8 cellular contexts compared by ENCODE assay signal in the genomic region with DNA sequence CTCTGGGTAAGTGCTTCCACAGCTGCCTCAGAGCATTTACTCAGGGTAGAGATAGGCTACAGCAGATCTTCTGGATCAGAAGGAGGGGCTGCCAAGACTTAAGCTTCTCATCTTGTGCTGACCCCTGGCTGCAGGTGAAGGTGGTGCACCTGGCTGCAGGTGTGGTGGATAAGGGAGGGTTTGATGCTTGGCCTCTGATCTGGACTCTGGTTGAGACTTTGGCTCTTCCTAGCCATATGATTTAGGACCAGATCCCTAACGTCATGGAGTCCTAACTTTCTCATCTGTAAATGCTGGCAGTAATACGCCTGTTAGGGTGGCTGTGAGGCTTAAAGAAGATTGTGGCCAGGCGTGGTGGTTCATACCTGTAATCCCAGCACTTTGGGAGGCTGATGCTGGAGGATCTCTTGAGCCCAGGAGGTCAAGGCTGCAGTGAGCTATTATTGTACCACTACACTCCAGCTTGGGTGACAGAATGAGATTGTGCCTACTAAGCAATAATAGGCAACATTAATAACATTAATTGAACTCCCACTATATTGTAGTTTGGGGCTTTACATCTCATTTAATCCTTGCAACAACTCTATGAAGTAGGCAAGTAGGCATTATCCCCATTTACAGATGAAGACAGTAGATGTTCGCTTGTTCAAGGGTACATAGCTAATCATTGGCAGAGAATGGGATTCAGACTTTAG. TPM values are rescaled to one million over a fixed set of nuclear protein-coding genes. Genes with fewer than 3 reads are reported as not detected.
DNase-seq lines count a peak whose midpoint lies in the region; ATAC-seq and TF ChIP-seq lines count a peak whose summit lies in the region.

No MANE protein-coding gene starts in this region.

- H3K4me1 ChIP-seq in body of pancreas (peaks cover 42% of the 10 kb centered on the region), mucosa of descending colon (ENCODE audit: low read depth) (peaks cover 38% of the 10 kb centered on the region)

- H3K36me3 ChIP-seq in body of pancreas (replicated peaks in 1 of 2; ENCODE audit: insufficient read depth in 1 of 2, low read depth in 2 of 2), result no peaks in the 10 kb centered on the region
- H3K36me3 ChIP-seq in mucosa of descending colon (ENCODE audit: low read depth), result no peaks in the 10 kb centered on the region

- H3K9me3 ChIP-seq in body of pancreas, result no peaks in the 10 kb centered on the region
- H3K9me3 ChIP-seq in mucosa of descending colon, result no peaks in the 10 kb centered on the region

- H3K27ac ChIP-seq in body of pancreas, result peak overlapping the region in 1 of 4 donors; percentile 77

- CTCF ChIA-PET in GM10248 (lab: Yijun Ruan, JAX), result interaction anchor here (1.5 to 36.1 kb wide), 3 partner anchors 7 to 24 kb away, joined by 4 to 962 read pairs (median 962); a partner anchor contains a TSS

- ATAC-seq in HG02610 (IDR thresholded peaks at IDR 0.05; ENCODE audit: unreplicated experiment) (peak; percentile 39), body of pancreas (no peak), mucosa of descending colon (peak; percentile 61)

- DNase-seq in GM10248 (ENCODE audit: extremely low spot score) (peak; percentile 48), body of pancreas (peak in 3 of 4 donors; percentile 40 to 60 (median 53)), mucosa of descending colon (peak in 2 of 3 donors; percentile 84 to 86), NCI-H1930 (lab: John Stamatoyannopoulos, UW) (no peak), NCI-H1436 treated with DMSO at 0.1 percent for 48 hours (lab: John Stamatoyannopoulos, UW) (no peak), GM19238 (ENCODE audit: insufficient read length, low spot score) (no peak), NCI-H1105 (lab: John Stamatoyannopoulos, UW) (no peak)

- H3K27me3 ChIP-seq in body of pancreas, result no peaks in the 10 kb centered on the region

- POLR2A ChIA-PET in GM10248 (lab: Yijun Ruan, JAX), result no interaction called here

- no peak overlapping the region for H3K4me3 ChIP-seq in body of pancreas
- H3K4me3 ChIP-seq in mucosa of descending colon, result no peak overlapping the region

- TF ChIP-seq POLR2A in body of pancreas (IDR thresholded peaks at IDR 0.05), result no peak

- TF ChIP-seq CTCF in GM10248 (IDR thresholded peaks at IDR 0.05; ENCODE audit: control extremely low read depth, extremely low read depth, low read depth, missing control alignments) (peak; percentile 44), body of pancreas (IDR thresholded peaks at IDR 0.05) (peak in 6 of 7 experiments; percentile 9 to 56 (median 34)), mucosa of descending colon (IDR thresholded peaks at IDR 0.05) (peak; percentile 74)

- intact Hi-C loops in body of pancreas (cut with DNase I), result loop anchor here (10.0 kb wide), 1 partner anchor 102 kb away; no protein-coding TSS in a partner anchor
- intact Hi-C loops in mucosa of descending colon (cut with DNase I, micrococcal nuclease), result no loop called here

- WGBS in body of pancreas, 2 donors, result 73 to 81% methylated on average over 4 of the region's 4 CpGs

RNA-seq across cellular contexts. Expression of a gene that starts 10.7 kb away (rescaled TPM):
- total RNA-seq in body of pancreas (10 to 100 TPM in 1 of 2 donors, 1 to 10 TPM in 1; 9.6 to 10.4 TPM), mucosa of descending colon (10 to 100 TPM; 37.4 to 95.7 (median 53.8) TPM)

RNA-seq across cellular contexts. Expression of a gene that starts 30.1 kb away (rescaled TPM):
- total RNA-seq in body of pancreas, result 1 to 10 TPM; 1.3 to 3.9 TPM
- total RNA-seq in mucosa of descending colon, result 10 to 100 TPM in 2 of 3 donors, 1 to 10 TPM in 1; 8.7 to 30.8 (median 21.9) TPM

RNA-seq across cellular contexts. Expression of a gene that starts 39.9 kb away (rescaled TPM):
- total RNA-seq in body of pancreas (10 to 100 TPM; 17.4 to 43.8 TPM), mucosa of descending colon (10 to 100 TPM; 33.6 to 36.0 (median 35.6) TPM)

Comparison
In these comparisons a context has a peak if more than half of its experiments do, and no peak if none do; other contexts are left out.
1. DNase-seq: peak in GM10248 (single experiment), body of pancreas (3 of 4) and mucosa of descending colon (2 of 3); none in NCI-H1930 (0 of 2), NCI-H1436 treated with DMSO at 0.1 percent for 48 hours (single experiment), GM19238 (single experiment) and NCI-H1105 (single experiment).
2. Peak in every context shown above with its lines, with median percentiles within 50 percentile points of each other: CTCF ChIP-seq.